ENCODE assay signal across 27 cellular contexts in the genomic region with DNA sequence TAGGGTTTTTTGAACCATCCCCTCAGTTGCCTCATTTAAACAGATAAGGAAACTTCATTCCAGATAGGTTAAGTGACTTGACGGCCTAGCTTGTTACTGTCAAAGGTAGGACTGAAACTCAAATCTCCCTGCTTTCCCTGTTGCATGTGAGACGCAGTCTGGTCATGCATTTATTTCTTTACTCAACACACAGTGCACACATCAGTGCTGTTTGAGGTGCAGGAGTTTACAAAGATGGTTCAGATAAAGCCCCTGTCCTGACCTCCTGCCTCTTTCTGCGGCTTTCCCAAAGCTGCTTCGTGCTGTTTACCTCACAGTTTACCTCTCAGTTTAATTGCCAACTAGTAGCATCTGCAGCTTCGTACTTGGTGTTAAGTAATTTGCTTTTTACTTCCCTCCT.
"Had no signal": no experiment of that assay in that cellular context is flagged by ENCODE, and none has a peak within 500 bp of the region (broad histone marks: within the 10 kb centered on the region; RNA-seq: fewer than 3 reads in every experiment).

No MANE protein-coding gene starts in this region.

- ATAC-seq: foreskin keratinocyte; gastroesophageal sphincter; heart left ventricle; left lobe of liver; naive thymus-derived CD8-positive, alpha-beta T cell; sciatic nerve; stimulated activated naive CD8-positive, alpha-beta T cell treated with anti-CD3 and anti-CD28 coated beads, Interleukin-15, amount 100 ng/mL, for 72 hours had no signal

- H3K4me1 Mint-ChIP-seq: memory B cell; naive thymus-derived CD8-positive, alpha-beta T cell; stimulated activated naive CD8-positive, alpha-beta T cell treated with anti-CD3 and anti-CD28 coated beads, Interleukin-15, amount 100 ng/mL, for 72 hours had no signal

- H3K4me1 ChIP-seq: heart left ventricle, parathyroid adenoma had no signal

- H3K4me3 Mint-ChIP-seq: memory B cell; naive thymus-derived CD8-positive, alpha-beta T cell; nephron progenitor cell; stimulated activated naive CD8-positive, alpha-beta T cell treated with anti-CD3 and anti-CD28 coated beads, Interleukin-15, amount 100 ng/mL, for 72 hours had no signal

- H3K36me3 ChIP-seq: esophagus muscularis mucosa, heart left ventricle, suprapubic skin, vagina had no signal

- H3K36me3 Mint-ChIP-seq: memory B cell; naive thymus-derived CD8-positive, alpha-beta T cell had no signal

- DNase-seq: dermis blood vessel endothelial cell; effector memory CD4-positive, alpha-beta T cell; foreskin keratinocyte; heart left ventricle; kidney; naive thymus-derived CD8-positive, alpha-beta T cell; nephron progenitor cell; stimulated activated CD4-positive, alpha-beta T cell treated with anti-CD3 and anti-CD28 coated beads, Interleukin-12 subunit alpha, Interleukin-12 subunit beta, amount 100 ng/mL, for 4 hours; stimulated activated CD4-positive, alpha-beta T cell treated with anti-CD3 and anti-CD28 coated beads, Interleukin-1b, Interleukin-23, amount 100 ng/mL, for 48 hours; stimulated activated CD4-positive, alpha-beta T cell treated with anti-CD3 and anti-CD28 coated beads, Interleukin-4, amount 100 ng/mL, for 1 hour; stimulated activated CD8-positive, alpha-beta memory T cell treated with anti-CD3 and anti-CD28 coated beads, Interleukin-4, amount 100 ng/mL, for 48 hours; stimulated activated naive CD4-positive, alpha-beta T cell; stimulated activated naive CD8-positive, alpha-beta T cell treated with anti-CD3 and anti-CD28 coated beads, Interleukin-15, amount 100 ng/mL, for 72 hours; trophoblast cell had no signal

- H3K9me3 ChIP-seq: esophagus muscularis mucosa, gastroesophageal sphincter, heart left ventricle, suprapubic skin, vagina had no signal

- H3K27me3 Mint-ChIP-seq: progenitor cell of endocrine pancreas had no signal

- H3K9me3 Mint-ChIP-seq: memory B cell; naive thymus-derived CD8-positive, alpha-beta T cell; nephron progenitor cell; stimulated activated naive CD8-positive, alpha-beta T cell treated with anti-CD3 and anti-CD28 coated beads, Interleukin-15, amount 100 ng/mL, for 72 hours had no signal

- H3K4me3 ChIP-seq: coronary artery, esophagus muscularis mucosa, gastroesophageal sphincter, heart left ventricle, hepatocyte, lung, smooth muscle cell, suprapubic skin, vagina had no signal

- H3K27me3 ChIP-seq: esophagus muscularis mucosa, foreskin keratinocyte, gastroesophageal sphincter, heart left ventricle, hepatocyte, suprapubic skin, vagina had no signal

- H3K27ac Mint-ChIP-seq: memory B cell; naive thymus-derived CD8-positive, alpha-beta T cell; nephron progenitor cell; progenitor cell of endocrine pancreas; stimulated activated naive CD8-positive, alpha-beta T cell treated with anti-CD3 and anti-CD28 coated beads, Interleukin-15, amount 100 ng/mL, for 72 hours had no signal

- H3K27ac ChIP-seq: esophagus muscularis mucosa, foreskin keratinocyte, gastroesophageal sphincter, heart left ventricle, hepatocyte, parathyroid adenoma, suprapubic skin, vagina had no signal
